Comparison of ENCODE assay signal across 8 cellular contexts in genomic region chr5:80246995-80247729, GRCh38. TPM values are rescaled to one million over a fixed set of nuclear protein-coding genes. Genes with fewer than 3 reads are reported as not detected.
DNase-seq lines count a peak whose midpoint lies in the region; ATAC-seq and TF ChIP-seq lines count a peak whose summit lies in the region.

No MANE protein-coding gene starts in this region.

- H3K9me3 ChIP-seq in Peyer's patch: no peaks in the 10 kb centered on the region
- H3K9me3 ChIP-seq in left ventricle myocardium inferior (replicated peaks): peaks cover 9% of the 10 kb centered on the region
- H3K9me3 ChIP-seq in skeletal muscle satellite cell (replicated peaks; ENCODE audit: low read length): no peaks in the 10 kb centered on the region

- peak overlapping the region; percentile 67 for H3K9ac ChIP-seq in skeletal muscle satellite cell (ENCODE audit: low read depth, low read length)

- H3K4me1 Mint-ChIP-seq in activated naive CD8-positive, alpha-beta T cell treated with anti-CD3 and anti-CD28 coated beads, Interleukin-2, amount 10 ng/mL, durations not matched to agents 7 days and 5 days: peaks cover 53% of the 10 kb centered on the region

- intact Hi-C loops in left ventricle myocardium inferior (cut with micrococcal nuclease): no loop called here

- POLR2A ChIA-PET in activated naive CD8-positive, alpha-beta T cell treated with anti-CD3 and anti-CD28 coated beads, Interleukin-2, amount 10 ng/mL, durations not matched to agents 7 days and 5 days (lab: Charles Lee): interaction anchor here (0.6 to 3.4 kb wide), 5 partner anchors 9 to 55 kb away, joined by 4 to 26 read pairs (median 6); partner anchors contain the start of gene SERINC5

- peak; percentile 88 for ATAC-seq in GM19043 (IDR thresholded peaks at IDR 0.05; ENCODE audit: low read depth, unreplicated experiment)
- peak; percentile 86 for ATAC-seq in HG03354 (IDR thresholded peaks at IDR 0.05; ENCODE audit: poor library complexity, severe bottlenecking, unreplicated experiment)
- ATAC-seq in activated naive CD8-positive, alpha-beta T cell treated with anti-CD3 and anti-CD28 coated beads, Interleukin-2, amount 10 ng/mL, durations not matched to agents 7 days and 5 days (ENCODE audit: low read depth): peak; percentile 80
- ATAC-seq in GM18873 (IDR thresholded peaks at IDR 0.05; ENCODE audit: low FRiP score, unreplicated experiment): no peak

- H3K4me3 ChIP-seq in Peyer's patch: peak overlapping the region in 2 of 4 donors; percentile 13 to 29
- peak overlapping the region; percentile 14 for H3K4me3 ChIP-seq in left ventricle myocardium inferior
- peak overlapping the region; percentile 46 for H3K4me3 ChIP-seq in skeletal muscle satellite cell (ENCODE audit: low read length)

- TF ChIP-seq POLR2A in Peyer's patch (IDR thresholded peaks at IDR 0.05): peak in 1 of 2 donors; percentile 28

- H3K4me3 Mint-ChIP-seq in activated naive CD8-positive, alpha-beta T cell treated with anti-CD3 and anti-CD28 coated beads, Interleukin-2, amount 10 ng/mL, durations not matched to agents 7 days and 5 days: peak overlapping the region; percentile 69

- TF ChIP-seq CTCF in Peyer's patch (IDR thresholded peaks at IDR 0.05): no peak
- no peak for TF ChIP-seq CTCF in left ventricle myocardium inferior (IDR thresholded peaks at IDR 0.05; ENCODE audit: borderline replicate concordance)

- H3K27ac ChIP-seq in Peyer's patch: peak overlapping the region; percentile 32 to 76 (median 56)
- H3K27ac ChIP-seq in left ventricle myocardium inferior (replicated peaks): peak overlapping the region; percentile 59

- DNase-seq in AG08395 (ENCODE audit: low spot score): peak; percentile 85
- peak; percentile 41 to 79 (median 57) for DNase-seq in Peyer's patch
- no peak for DNase-seq in activated naive CD8-positive, alpha-beta T cell treated with anti-CD3 and anti-CD28 coated beads, Interleukin-2, amount 10 ng/mL, durations not matched to agents 7 days and 5 days
- peak; percentile 32 for DNase-seq in left ventricle myocardium inferior

- peaks cover 31% of the 10 kb centered on the region for H3K36me3 Mint-ChIP-seq in activated naive CD8-positive, alpha-beta T cell treated with anti-CD3 and anti-CD28 coated beads, Interleukin-2, amount 10 ng/mL, durations not matched to agents 7 days and 5 days

- peaks cover 0 to 61% (median 4%) of the 10 kb centered on the region in 4 donors for H3K4me1 ChIP-seq in Peyer's patch
- H3K4me1 ChIP-seq in left ventricle myocardium inferior: peaks cover 45% of the 10 kb centered on the region
- peaks cover 34% of the 10 kb centered on the region for H3K4me1 ChIP-seq in skeletal muscle satellite cell (ENCODE audit: control insufficient read depth, insufficient read depth, low read length)

- no peaks in the 10 kb centered on the region for H3K27me3 Mint-ChIP-seq in activated naive CD8-positive, alpha-beta T cell treated with anti-CD3 and anti-CD28 coated beads, Interleukin-2, amount 10 ng/mL, durations not matched to agents 7 days and 5 days

- peaks cover 8% of the 10 kb centered on the region for H3K9me3 Mint-ChIP-seq in activated naive CD8-positive, alpha-beta T cell treated with anti-CD3 and anti-CD28 coated beads, Interleukin-2, amount 10 ng/mL, durations not matched to agents 7 days and 5 days

- H3K36me3 ChIP-seq in Peyer's patch: no peaks in the 10 kb centered on the region
- no peaks in the 10 kb centered on the region for H3K36me3 ChIP-seq in left ventricle myocardium inferior
- no peaks in the 10 kb centered on the region for H3K36me3 ChIP-seq in skeletal muscle satellite cell (ENCODE audit: insufficient read depth, low read length)

- peak overlapping the region; percentile 80 for H3K27ac Mint-ChIP-seq in activated naive CD8-positive, alpha-beta T cell treated with anti-CD3 and anti-CD28 coated beads, Interleukin-2, amount 10 ng/mL, durations not matched to agents 7 days and 5 days

- peak overlapping the region; percentile 75 for H3K4me2 ChIP-seq in skeletal muscle satellite cell (ENCODE audit: low read length)

- H3K27me3 ChIP-seq in Peyer's patch (no peaks in the 10 kb centered on the region), left ventricle myocardium inferior (ENCODE audit: low read depth) (no peaks in the 10 kb centered on the region), skeletal muscle satellite cell (ENCODE audit: control insufficient read depth, insufficient read depth, low read length) (no peaks in the 10 kb centered on the region)

RNA-seq across cellular contexts. Expression of gene SERINC5, which starts 8.7 kb away (rescaled TPM):
- total RNA-seq in Peyer's patch: 10 to 100 TPM; 22.3 to 40.9 (median 30.3) TPM
- total RNA-seq in activated naive CD8-positive, alpha-beta T cell treated with anti-CD3 and anti-CD28 coated beads, Interleukin-2, amount 10 ng/mL, durations not matched to agents 7 days and 5 days: 10 to 100 TPM; 70.2 to 78.3 TPM
- total RNA-seq in left ventricle myocardium inferior: 12.2 TPM
- 10.9 and 11.6 TPM in 2 replicates for total RNA-seq in skeletal muscle satellite cell (2012; rRNA removed)
